Comparison of ENCODE assay signal across 8 cellular contexts in genomic region chr16:85055503-85056210, GRCh38. TPM values are rescaled to one million over a fixed set of nuclear protein-coding genes. Genes with fewer than 3 reads are reported as not detected.
DNase-seq lines count a peak whose midpoint lies in the region; ATAC-seq and TF ChIP-seq lines count a peak whose summit lies in the region.

No MANE protein-coding gene starts in this region.

- TF ChIP-seq EP300 in sigmoid colon (IDR thresholded peaks at IDR 0.05): no peak

- H3K9me3 ChIP-seq in cardiac muscle cell (ENCODE audit: low read depth) (no peaks in the 10 kb centered on the region), sigmoid colon (no peaks in the 10 kb centered on the region), aorta (ENCODE audit: control insufficient read depth, low read length) (no peaks in the 10 kb centered on the region)

- H3K27ac ChIP-seq in cardiac muscle cell (peak overlapping the region; percentile 89), sigmoid colon (peak overlapping the region; percentile 76 to 84 (median 79)), aorta (ENCODE audit: low read depth in 1 of 2, low read length in 2 of 2) (no peak overlapping the region)

- H3K27me3 ChIP-seq in cardiac muscle cell: no peaks in the 10 kb centered on the region
- H3K27me3 ChIP-seq in sigmoid colon: no peaks in the 10 kb centered on the region
- H3K27me3 ChIP-seq in aorta (ENCODE audit: control insufficient read depth in 1 of 2, insufficient read depth in 2 of 2, low read length in 1 of 2): no peaks in the 10 kb centered on the region

- ATAC-seq in HG02840 (IDR thresholded peaks at IDR 0.05; ENCODE audit: low FRiP score, unreplicated experiment) (peak; percentile 74), aorta (ENCODE audit: low FRiP score) (peak; percentile 80)

- TF ChIP-seq POLR2A in sigmoid colon (IDR thresholded peaks at IDR 0.05): no peak

- 39 to 70% methylated on average over 14 of the region's 14 CpGs for WGBS in sigmoid colon, 2 donors
- 44 to 48% methylated on average over 14 of the region's 14 CpGs for WGBS in aorta, 2 donors

- no peak for TF ChIP-seq CTCF in GM12864 (IDR thresholded peaks at IDR 0.05; ENCODE audit: low read depth, low read length, missing control alignments)
- no peak for TF ChIP-seq CTCF in cardiac muscle cell (IDR thresholded peaks at IDR 0.05; ENCODE audit: low read depth, low read length)
- TF ChIP-seq CTCF in sigmoid colon (IDR thresholded peaks at IDR 0.05): no peak

- H3K4me1 ChIP-seq in cardiac muscle cell (ENCODE audit: low read depth) (peaks cover 42% of the 10 kb centered on the region), sigmoid colon (peaks cover 0 to 38% (median 29%) of the 10 kb centered on the region in 4 donors), aorta (ENCODE audit: control insufficient read depth in 1 of 2, insufficient read depth in 2 of 2, low read length in 2 of 2) (no peaks in the 10 kb centered on the region)

- H3K36me3 ChIP-seq in cardiac muscle cell (no peaks in the 10 kb centered on the region), sigmoid colon (peaks cover 0 to 5% (median 0%) of the 10 kb centered on the region in 4 donors), aorta (ENCODE audit: control insufficient read depth in 1 of 2, insufficient read depth in 2 of 2, low read length in 1 of 2) (no peaks in the 10 kb centered on the region)

- DNase-seq in GM12864 (ENCODE audit: low read depth) (peak; percentile 77), RKO (ENCODE audit: low spot score) (peak; percentile 49), activated gamma-delta T cell (lab: John Stamatoyannopoulos, UW) (peak; percentile 20), cardiac muscle cell (ENCODE audit: low read depth in 1 of 2, low spot score in 1 of 2) (peak; percentile 61 to 72), sigmoid colon (no peak), aorta (peak in 1 of 2 donors; percentile 80), NCI-H345 (lab: John Stamatoyannopoulos, UW) (no peak)

- H3K4me3 ChIP-seq in GM12864 (ENCODE audit: low read depth, low read length) (peak overlapping the region; percentile 1; the same call in 1 of the 2 replicates), cardiac muscle cell (no peak overlapping the region), sigmoid colon (peak overlapping the region; percentile 10 to 36 (median 28)), aorta (ENCODE audit: low read length in 2 of 2) (no peak overlapping the region)

- intact Hi-C loops in sigmoid colon (cut with DNase I): no loop called here
- intact Hi-C loops in aorta (cut with DNase I): no loop called here

RNA-seq across cellular contexts. Expression of gene KIAA0513, which starts 28.1 kb away (rescaled TPM):
- total RNA-seq in cardiac muscle cell (23.4 and 24.6 TPM in 2 replicates), sigmoid colon (10 to 100 TPM; 18.6 to 40.2 (median 26.4) TPM), aorta (10 to 100 TPM; 15.1 to 17.7 TPM)
- polyA plus RNA-seq in cardiac muscle cell (12.8 and 29.1 TPM in 2 replicates), sigmoid colon (10 to 100 TPM in 2 of 3 donors, 1 to 10 TPM in 1; 8.4 to 14.8 (median 10.6) TPM), aorta (1 to 10 TPM; 3.4 to 5.5 TPM)

RNA-seq across cellular contexts. Expression of gene ZDHHC7, which starts 44.3 kb away (rescaled TPM):
- 65.0 and 70.1 TPM in 2 replicates for total RNA-seq in cardiac muscle cell
- 57.8 and 71.6 TPM in 2 replicates for polyA plus RNA-seq in cardiac muscle cell
- total RNA-seq in sigmoid colon: 10 to 100 TPM; 56.2 to 69.5 (median 63.7) TPM
- polyA plus RNA-seq in sigmoid colon: 10 to 100 TPM; 20.8 to 40.1 (median 22.2) TPM
- 10 to 100 TPM; 35.9 to 57.0 TPM for total RNA-seq in aorta
- 10 to 100 TPM; 11.4 to 36.3 TPM for polyA plus RNA-seq in aorta

RNA-seq across cellular contexts. Expression of gene CIBAR2, which starts 56.6 kb away (rescaled TPM):
- not detected in 2 replicates for total RNA-seq in cardiac muscle cell
- not detected in 2 replicates for polyA plus RNA-seq in cardiac muscle cell
- total RNA-seq in sigmoid colon: not detected
- polyA plus RNA-seq in sigmoid colon: not detected
- total RNA-seq in aorta: under 1 TPM in 1 of 2 donors, not detected in 1; 0.57 TPM
- polyA plus RNA-seq in aorta: not detected

Comparison
In these comparisons a context has a peak if more than half of its experiments do, and no peak if none do; other contexts are left out.
1. DNase-seq: peak in GM12864 (single experiment), RKO (single experiment), activated gamma-delta T cell (single experiment) and cardiac muscle cell (2 of 2); none in sigmoid colon (single experiment) and NCI-H345 (single experiment).
2. H3K4me3 ChIP-seq: peak in GM12864 (single experiment) and sigmoid colon (4 of 4); none in cardiac muscle cell (single experiment) and aorta (0 of 2).
3. H3K27ac ChIP-seq: peak in cardiac muscle cell (single experiment) and sigmoid colon (4 of 4); none in aorta (0 of 2).